Comparison of ENCODE assay signal across 25 cellular contexts in genomic region chr2:156666130-156666785, GRCh38.
"Had no signal": no experiment of that assay in that cellular context is flagged by ENCODE, and none has a peak within 500 bp of the region (broad histone marks: within the 10 kb centered on the region; RNA-seq: fewer than 3 reads in every experiment).

No MANE protein-coding gene starts in this region.

- H3K36me3 ChIP-seq: heart right ventricle, lower lobe of right lung, right lobe of liver, upper lobe of right lung had no signal

- H3K27me3 ChIP-seq: heart right ventricle, right lobe of liver, upper lobe of right lung had no signal

- ATAC-seq: activated CD4-positive, alpha-beta T cell treated with anti-CD3 and anti-CD28 coated beads for 36 hours; activated CD8-positive, alpha-beta memory T cell treated with anti-CD3 and anti-CD28 coated beads, Interleukin-2, amount 10 ng/mL, durations not matched to agents 7 days and 5 days; activated CD8-positive, alpha-beta T cell treated with anti-CD3 and anti-CD28 coated beads for 36 hours; heart right ventricle; lower lobe of right lung; naive thymus-derived CD4-positive, alpha-beta T cell; right lobe of liver; upper lobe of right lung had no signal

- FAIRE-seq: kidney had no signal

- H3K27me3 Mint-ChIP-seq: activated B cell treated with CpG ODN at 0.5 μM for 24 hours; activated CD8-positive, alpha-beta memory T cell treated with anti-CD3 and anti-CD28 coated beads, Interleukin-2, amount 10 ng/mL, durations not matched to agents 7 days and 5 days; activated naive CD4-positive, alpha-beta T cell treated with anti-CD3 and anti-CD28 coated beads, Interleukin-2, amount 10 ng/mL, durations not matched to agents 7 days and 5 days had no signal

- H3K4me3 ChIP-seq: heart right ventricle, lower lobe of right lung, right lobe of liver, skin epidermis, upper lobe of right lung had no signal

- H3K27ac Mint-ChIP-seq: activated B cell treated with CpG ODN at 0.5 μM for 24 hours; activated CD4-positive, alpha-beta T cell treated with anti-CD3 and anti-CD28 coated beads for 36 hours; activated CD8-positive, alpha-beta memory T cell treated with anti-CD3 and anti-CD28 coated beads, Interleukin-2, amount 10 ng/mL, durations not matched to agents 7 days and 5 days; activated CD8-positive, alpha-beta T cell treated with anti-CD3 and anti-CD28 coated beads for 36 hours; activated naive CD4-positive, alpha-beta T cell treated with anti-CD3 and anti-CD28 coated beads, Interleukin-2, amount 10 ng/mL, durations not matched to agents 7 days and 5 days; dendritic cell treated with granulocyte-macrophage colony-stimulating factor and Interleukin-4, amounts not matched to agents 40 ng/mL and 50 ng/mL, for 4 days; naive thymus-derived CD4-positive, alpha-beta T cell; T-helper 1 cell treated with Interleukin-12 subunit alpha and Interleukin-12 subunit beta and Interleukin-4 antibody, amounts not matched to agents 30 μg/mL and 1 μg/mL, for 36 hours had no signal

- H3K36me3 Mint-ChIP-seq: activated naive CD4-positive, alpha-beta T cell treated with anti-CD3 and anti-CD28 coated beads, Interleukin-2, amount 10 ng/mL, durations not matched to agents 7 days and 5 days; naive thymus-derived CD4-positive, alpha-beta T cell had no signal

- DNase-seq: activated B cell treated with CpG ODN at 0.5 μM for 24 hours; activated CD4-positive, alpha-beta T cell treated with anti-CD3 and anti-CD28 coated beads for 36 hours; activated CD8-positive, alpha-beta memory T cell treated with anti-CD3 and anti-CD28 coated beads, Interleukin-2, amount 10 ng/mL, durations not matched to agents 7 days and 5 days; activated CD8-positive, alpha-beta T cell treated with anti-CD3 and anti-CD28 coated beads for 36 hours; activated effector memory CD4-positive, alpha-beta T cell treated with anti-CD3 and anti-CD28 coated beads, Interleukin-2, amount 50 U/mL, for 16 hours; activated naive CD4-positive, alpha-beta T cell treated with anti-CD3 and anti-CD28 coated beads, Interleukin-2, amount 10 ng/mL, durations not matched to agents 7 days and 5 days; activated T-cell treated with anti-CD3 and anti-CD28 coated beads for 4 hours; amygdala; caudate nucleus; effector CD8-positive, alpha-beta T cell; heart right ventricle; kidney; lower lobe of right lung; naive thymus-derived CD4-positive, alpha-beta T cell; occipital lobe; posterior cingulate gyrus; right lobe of liver; stimulated activated CD4-positive, alpha-beta T cell treated with anti-CD3 and anti-CD28 coated beads, Interleukin-15, amount 100 ng/mL, for 24 hours; stimulated activated naive CD4-positive, alpha-beta T cell treated with Interleukin-2 at 50 U/mL for 16 hours; T1000; upper lobe of right lung had no signal

- H3K4me1 ChIP-seq: heart right ventricle, lower lobe of right lung, right lobe of liver, upper lobe of right lung had no signal

- H3K4me3 Mint-ChIP-seq: activated B cell treated with CpG ODN at 0.5 μM for 24 hours; activated CD4-positive, alpha-beta T cell treated with anti-CD3 and anti-CD28 coated beads for 36 hours; activated CD8-positive, alpha-beta memory T cell treated with anti-CD3 and anti-CD28 coated beads, Interleukin-2, amount 10 ng/mL, durations not matched to agents 7 days and 5 days; activated CD8-positive, alpha-beta T cell treated with anti-CD3 and anti-CD28 coated beads for 36 hours; activated naive CD4-positive, alpha-beta T cell treated with anti-CD3 and anti-CD28 coated beads, Interleukin-2, amount 10 ng/mL, durations not matched to agents 7 days and 5 days; dendritic cell treated with granulocyte-macrophage colony-stimulating factor and Interleukin-4, amounts not matched to agents 40 ng/mL and 50 ng/mL, for 4 days; naive thymus-derived CD4-positive, alpha-beta T cell; neural crest cell; T-helper 1 cell treated with Interleukin-12 subunit alpha and Interleukin-12 subunit beta and Interleukin-4 antibody, amounts not matched to agents 30 μg/mL and 1 μg/mL, for 36 hours had no signal

- H3K9me3 ChIP-seq: lower lobe of right lung, upper lobe of right lung had no signal

- H3K27ac ChIP-seq: heart right ventricle, lower lobe of right lung, right lobe of liver, skin epidermis, upper lobe of right lung had no signal

- H3K4me1 Mint-ChIP-seq: activated B cell treated with CpG ODN at 0.5 μM for 24 hours; activated CD4-positive, alpha-beta T cell treated with anti-CD3 and anti-CD28 coated beads for 36 hours; activated naive CD4-positive, alpha-beta T cell treated with anti-CD3 and anti-CD28 coated beads, Interleukin-2, amount 10 ng/mL, durations not matched to agents 7 days and 5 days; neural crest cell had no signal
